21 cellular contexts compared by ENCODE assay signal in genomic region chr11:33383075-33383919, GRCh38. TPM values are rescaled to one million over a fixed set of nuclear protein-coding genes. Genes with fewer than 3 reads are reported as not detected.
A peak's percentile ranks its signal among the peaks of the same experiment; 100 is the strongest.
DNase-seq lines count a peak whose midpoint lies in the region; ATAC-seq and TF ChIP-seq lines count a peak whose summit lies in the region.
"Had no signal": no experiment of that assay in that cellular context is flagged by ENCODE, and none has a peak within 500 bp of the region (broad histone marks: within the 10 kb centered on the region; RNA-seq: fewer than 3 reads in every experiment).

No MANE protein-coding gene starts in this region.

- H3K4me1 Mint-ChIP-seq in stimulated activated naive CD8-positive, alpha-beta T cell treated with anti-CD3 and anti-CD28 coated beads, Interleukin-15, amount 100 ng/mL, for 72 hours = no peaks in the 10 kb centered on the region
- H3K4me1 Mint-ChIP-seq in natural killer cell treated with Interleukin-12 subunit alpha and Interleukin-12 subunit beta and Interleukin-15 and Interleukin-18, amount 100 ng/mL, for 72 hours (ENCODE audit: low read depth in 2 of 2) = peaks cover 0 to 4% of the 10 kb centered on the region in 2 donors

- H3K27ac Mint-ChIP-seq in stimulated activated naive CD8-positive, alpha-beta T cell treated with anti-CD3 and anti-CD28 coated beads, Interleukin-15, amount 100 ng/mL, for 72 hours = no peak overlapping the region
- no peak overlapping the region for H3K27ac Mint-ChIP-seq in natural killer cell treated with Interleukin-12 subunit alpha and Interleukin-12 subunit beta and Interleukin-15 and Interleukin-18, amount 100 ng/mL, for 72 hours
- H3K27ac Mint-ChIP-seq: activated T-cell treated with anti-CD3 and anti-CD28 coated beads, Interleukin-2, amount 50 U/mL, for 24 hours; naive thymus-derived CD8-positive, alpha-beta T cell had no signal

- TF ChIP-seq CTCF in OCI-LY1 (IDR thresholded peaks at IDR 0.05; ENCODE audit: low read length) (no peak), choroid plexus epithelial cell (conservative IDR thresholded peaks at IDR 0.05; ENCODE audit: low read depth, low read length) (no peak), suprapubic skin (IDR thresholded peaks at IDR 0.05) (no peak), mammary epithelial cell (conservative IDR thresholded peaks at IDR 0.05 in 1 of 2, IDR thresholded peaks at IDR 0.05 in 1 of 2; ENCODE audit: extremely low read depth in 1 of 2, insufficient read depth in 1 of 2, low read depth in 1 of 2, low read length in 2 of 2) (no peak), foreskin fibroblast (IDR thresholded peaks at IDR 0.05; ENCODE audit: low read depth, low read length) (no peak)

- BruUV-seq in mammary epithelial cell (replicated peaks; lab: Mats Ljungman, UMichigan) = no TSS peak

- H3K9ac ChIP-seq in OCI-LY1 (ENCODE audit: low read length) (no peak overlapping the region), mammary epithelial cell (ENCODE audit: insufficient read depth, low read length) (no peak overlapping the region)

- no peaks in the 10 kb centered on the region for H3K9me2 ChIP-seq in OCI-LY1 (ENCODE audit: low read depth, low read length)

- dilution Hi-C loops in mammary epithelial cell (cut with HindIII; ENCODE audit: low sequenced_read_pairs) = loop anchor here (5.0 kb wide), 1 partner anchor 94 kb away; no protein-coding TSS in a partner anchor

- H3K27ac ChIP-seq in OCI-LY1 (ENCODE audit: low read depth, low read length, poor library complexity, severe bottlenecking) (no peak overlapping the region), suprapubic skin (peak overlapping the region; percentile 20), mammary epithelial cell (ENCODE audit: insufficient read depth, low read depth, low read length) (no peak overlapping the region)
- H3K27ac ChIP-seq: C4-2B, esophagus squamous epithelium, heart left ventricle, HL-60, VCaP had no signal

- H3K4me2 ChIP-seq in OCI-LY1 (ENCODE audit: low read length) = 0 out of 2 replicates have a peak overlapping the region, but pooled peaks have one; percentile 20
- no peak overlapping the region for H3K4me2 ChIP-seq in mammary epithelial cell (ENCODE audit: insufficient read depth, low read depth, low read length)

- H3K36me3 Mint-ChIP-seq in natural killer cell treated with Interleukin-12 subunit alpha and Interleukin-12 subunit beta and Interleukin-15 and Interleukin-18, amount 100 ng/mL, for 72 hours = no peaks in the 10 kb centered on the region

- H3K4me3 ChIP-seq in OCI-LY1 (ENCODE audit: low read depth, low read length, poor library complexity, severe bottlenecking) (no peak overlapping the region), choroid plexus epithelial cell (ENCODE audit: low read depth, low read length) (no peak overlapping the region), suprapubic skin (no peak overlapping the region), mammary epithelial cell (replicated peaks in 1 of 3; ENCODE audit: insufficient read depth in 1 of 3, low read depth in 2 of 3, low read length in 3 of 3) (no peak overlapping the region), foreskin fibroblast (ENCODE audit: low read depth in 1 of 2, low read length in 2 of 2) (no peak overlapping the region)
- H3K4me3 ChIP-seq: esophagus squamous epithelium, heart left ventricle, K562, lung had no signal

- DNase-seq in stimulated activated naive CD8-positive, alpha-beta T cell treated with anti-CD3 and anti-CD28 coated beads, Interleukin-15, Interleukin-2, amounts not matched to agents 100 U/mL and 50 U/mL, for 24 hours = no peak
- DNase-seq in stimulated activated naive CD8-positive, alpha-beta T cell treated with anti-CD3 and anti-CD28 coated beads, Interleukin-15, amount 100 ng/mL, for 72 hours = no peak
- peak; percentile 58 for DNase-seq in choroid plexus epithelial cell (ENCODE audit: low read depth)
- DNase-seq in suprapubic skin (ENCODE audit: low spot score in 2 of 2) = no peak
- no peak for DNase-seq in natural killer cell treated with Interleukin-12 subunit alpha and Interleukin-12 subunit beta and Interleukin-15 and Interleukin-18, amount 100 ng/mL, for 72 hours (ENCODE audit: low spot score)
- no peak for DNase-seq in mammary epithelial cell
- DNase-seq in foreskin fibroblast = no peak
- DNase-seq: activated CD4-positive, alpha-beta T cell treated with anti-CD3 and anti-CD28 coated beads, Interleukin-2, amount 50 U/mL, for 48 hours; activated naive CD4-positive, alpha-beta T cell treated with anti-CD3 and anti-CD28 coated beads, Interleukin-2, amount 50 U/mL, for 16 hours; activated T-cell treated with anti-CD3 and anti-CD28 coated beads, Interleukin-2, amount 50 U/mL, for 24 hours; DND-41; esophagus squamous epithelium; heart left ventricle; naive thymus-derived CD8-positive, alpha-beta T cell; NCI-H82 had no signal

- H3K9me3 ChIP-seq in OCI-LY1 (ENCODE audit: low read length) = no peaks in the 10 kb centered on the region; the same call in 1 of the 2 replicates
- H3K9me3 ChIP-seq in suprapubic skin = no peaks in the 10 kb centered on the region
- H3K9me3 ChIP-seq in mammary epithelial cell (replicated peaks; ENCODE audit: insufficient read depth, low read length) = peaks cover 4% of the 10 kb centered on the region

- H3K27me3 Mint-ChIP-seq in stimulated activated naive CD8-positive, alpha-beta T cell treated with anti-CD3 and anti-CD28 coated beads, Interleukin-15, amount 100 ng/mL, for 72 hours = no peaks in the 10 kb centered on the region
- H3K27me3 Mint-ChIP-seq in natural killer cell treated with Interleukin-12 subunit alpha and Interleukin-12 subunit beta and Interleukin-15 and Interleukin-18, amount 100 ng/mL, for 72 hours = peaks cover 6 to 13% of the 10 kb centered on the region in 2 donors

- H2AFZ ChIP-seq in OCI-LY1 (ENCODE audit: low read length) (no peak overlapping the region), mammary epithelial cell (ENCODE audit: low read depth, low read length) (no peak overlapping the region)

- no peak overlapping the region for H3K4me3 Mint-ChIP-seq in stimulated activated naive CD8-positive, alpha-beta T cell treated with anti-CD3 and anti-CD28 coated beads, Interleukin-15, amount 100 ng/mL, for 72 hours
- no peak overlapping the region for H3K4me3 Mint-ChIP-seq in natural killer cell treated with Interleukin-12 subunit alpha and Interleukin-12 subunit beta and Interleukin-15 and Interleukin-18, amount 100 ng/mL, for 72 hours
- H3K4me3 Mint-ChIP-seq: activated T-cell treated with anti-CD3 and anti-CD28 coated beads, Interleukin-2, amount 50 U/mL, for 24 hours; naive thymus-derived CD8-positive, alpha-beta T cell had no signal

- no peaks in the 10 kb centered on the region for H4K20me1 ChIP-seq in OCI-LY1 (ENCODE audit: insufficient read depth, low read length)
- no peaks in the 10 kb centered on the region for H4K20me1 ChIP-seq in mammary epithelial cell (ENCODE audit: insufficient read depth, low read length)

- no peaks in the 10 kb centered on the region for H3F3A ChIP-seq in OCI-LY1 (ENCODE audit: insufficient read depth, low read length)

- peak; percentile 23 for ATAC-seq in stimulated activated naive CD8-positive, alpha-beta T cell treated with anti-CD3 and anti-CD28 coated beads, Interleukin-15, Interleukin-2, amounts not matched to agents 100 U/mL and 50 U/mL, for 24 hours
- ATAC-seq in stimulated activated naive CD8-positive, alpha-beta T cell treated with anti-CD3 and anti-CD28 coated beads, Interleukin-15, amount 100 ng/mL, for 72 hours = no peak
- no peak for ATAC-seq in natural killer cell treated with Interleukin-12 subunit alpha and Interleukin-12 subunit beta and Interleukin-15 and Interleukin-18, amount 100 ng/mL, for 72 hours
- ATAC-seq: heart left ventricle; K562; naive thymus-derived CD8-positive, alpha-beta T cell had no signal

- H3K79me2 ChIP-seq in OCI-LY1 (ENCODE audit: insufficient read depth, low read length) (no peaks in the 10 kb centered on the region), mammary epithelial cell (ENCODE audit: insufficient read depth, low read length) (peaks cover 5% of the 10 kb centered on the region)

- no peak for TF ChIP-seq POLR2A in suprapubic skin (IDR thresholded peaks at IDR 0.05)

- in situ Hi-C loops in mammary epithelial cell (cut with MboI; ENCODE audit: low sequenced_read_pairs in 2 of 2) = no loop called here

- H3K27me3 ChIP-seq in OCI-LY1 (ENCODE audit: insufficient read depth, low read length) (no peaks in the 10 kb centered on the region), suprapubic skin (peaks cover 3% of the 10 kb centered on the region), mammary epithelial cell (ENCODE audit: insufficient read depth, low read length) (no peaks in the 10 kb centered on the region)

- intact Hi-C loops in mammary epithelial cell (cut with micrococcal nuclease) = no loop called here

- H3K36me3 ChIP-seq in OCI-LY1 (ENCODE audit: insufficient read depth, low read length) (no peaks in the 10 kb centered on the region), suprapubic skin (no peaks in the 10 kb centered on the region), mammary epithelial cell (ENCODE audit: insufficient read depth, low read length) (no peaks in the 10 kb centered on the region)
- H3K36me3 ChIP-seq: esophagus squamous epithelium, heart left ventricle had no signal

- CTCF ChIA-PET in mammary epithelial cell (lab: Charles Lee; ENCODE audit: low non-redundant PET) = no interaction called here

- no peaks in the 10 kb centered on the region for H3K9me3 Mint-ChIP-seq in stimulated activated naive CD8-positive, alpha-beta T cell treated with anti-CD3 and anti-CD28 coated beads, Interleukin-15, amount 100 ng/mL, for 72 hours
- no peaks in the 10 kb centered on the region for H3K9me3 Mint-ChIP-seq in natural killer cell treated with Interleukin-12 subunit alpha and Interleukin-12 subunit beta and Interleukin-15 and Interleukin-18, amount 100 ng/mL, for 72 hours
- H3K9me3 Mint-ChIP-seq: activated T-cell treated with anti-CD3 and anti-CD28 coated beads, Interleukin-2, amount 50 U/mL, for 24 hours had no signal

- H3K4me1 ChIP-seq in OCI-LY1 (ENCODE audit: insufficient read depth, low read length, severe bottlenecking) (peaks cover 20% of the 10 kb centered on the region), suprapubic skin (no peaks in the 10 kb centered on the region), mammary epithelial cell (ENCODE audit: insufficient read depth, low read length) (no peaks in the 10 kb centered on the region)
- H3K4me1 ChIP-seq: esophagus squamous epithelium, heart left ventricle had no signal

- 69% methylated on average over 7 of the region's 8 CpGs for WGBS in suprapubic skin
- WGBS in mammary epithelial cell (ENCODE audit: low coverage, missing lambda C conversion rate) = 55% methylated on average over 7 of the region's 8 CpGs

- no peak for TF ChIP-seq EP300 in suprapubic skin (IDR thresholded peaks at IDR 0.05)

RNA-seq across cellular contexts. Expression of gene KIAA1549L, which starts 7.4 kb away (rescaled TPM):
- total RNA-seq in suprapubic skin = 10 to 100 TPM in 1 of 4 donors, 1 to 10 TPM in 3; 1.6 to 10.3 (median 5.5) TPM
- not detected for total RNA-seq in natural killer cell treated with Interleukin-12 subunit alpha and Interleukin-12 subunit beta and Interleukin-15 and Interleukin-18, amount 100 ng/mL, for 72 hours
- 10 to 100 TPM; 12.3 to 14.9 TPM for total RNA-seq in mammary epithelial cell
- polyA plus RNA-seq in mammary epithelial cell = 4.8 TPM
- 10.1 TPM for polyA minus RNA-seq in mammary epithelial cell
- total RNA-seq: K562; naive thymus-derived CD8-positive, alpha-beta T cell had no signal
- polyA plus RNA-seq: K562 had no signal
